In the genomic region with DNA sequence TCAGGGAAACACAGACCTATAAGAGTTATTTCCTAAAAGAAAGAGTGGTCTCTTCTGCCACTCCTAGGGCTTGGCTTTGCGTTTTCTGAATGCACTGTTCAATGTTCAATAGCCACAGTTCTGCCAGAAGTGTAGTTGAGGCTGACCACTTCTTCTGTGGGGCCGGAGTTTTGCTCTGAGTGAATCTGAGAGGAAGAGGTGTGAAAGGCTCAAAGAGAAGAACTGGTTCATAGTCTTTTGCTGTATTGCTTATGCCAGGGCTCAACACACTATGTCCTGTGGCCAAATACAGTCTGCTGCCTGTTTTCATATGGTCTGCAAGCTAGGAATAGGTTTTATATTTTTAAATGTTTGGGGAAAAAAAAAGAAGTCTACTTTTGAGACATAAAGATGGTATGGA, we compare ENCODE assay signal across 13 cellular contexts.
"Had no signal": no experiment of that assay in that cellular context is flagged by ENCODE, and none has a peak within 500 bp of the region (broad histone marks: within the 10 kb centered on the region; RNA-seq: fewer than 3 reads in every experiment).

No MANE protein-coding gene starts in this region.

- ATAC-seq: activated CD4-positive, alpha-beta T cell treated with anti-CD3 and anti-CD28 coated beads for 36 hours; gastrocnemius medialis; heart left ventricle; stimulated activated naive B cell treated with anti-CD40 and anti-IgM and Interleukin-4, amounts not matched to agents 10 μg/mL and 1 μg/mL and 100 μg/mL, for 72 hours had no signal

- H3K27ac ChIP-seq: gastrocnemius medialis, heart left ventricle, left ventricle myocardium inferior had no signal

- H3K4me3 ChIP-seq: gastrocnemius medialis, heart left ventricle, left ventricle myocardium inferior had no signal

- DNase-seq: activated CD4-positive, alpha-beta T cell treated with anti-CD3 and anti-CD28 coated beads for 36 hours; activated CD4-positive, alpha-beta T cell treated with anti-CD3 and anti-CD28 coated beads, Interleukin-2, amount 50 U/mL, for 48 hours; activated gamma-delta T cell treated with Interleukin-2 at 50 U/mL for 16 hours; cerebellar nuclear complex; cortex of kidney; gastrocnemius medialis; heart left ventricle; immature natural killer cell; kidney glomerular epithelial cell; left ventricle myocardium inferior; mammary epithelial cell; occipital lobe; stimulated activated naive B cell treated with anti-CD40 and anti-IgM and Interleukin-4, amounts not matched to agents 10 μg/mL and 1 μg/mL and 100 μg/mL, for 72 hours had no signal

- H3K4me1 ChIP-seq: heart left ventricle, left ventricle myocardium inferior had no signal

- H3K36me3 ChIP-seq: heart left ventricle, left ventricle myocardium inferior had no signal

- H3K27me3 ChIP-seq: gastrocnemius medialis, heart left ventricle had no signal

- H3K9me3 ChIP-seq: gastrocnemius medialis, heart left ventricle, left ventricle myocardium inferior had no signal
